Comparison of ENCODE assay signal across 18 cellular contexts in genomic region chr5:38680094-38680765, GRCh38.
"Had no signal": no experiment of that assay in that cellular context is flagged by ENCODE, and none has a peak within 500 bp of the region (broad histone marks: within the 10 kb centered on the region; RNA-seq: fewer than 3 reads in every experiment).

No MANE protein-coding gene starts in this region.

- H3K4me1 ChIP-seq: lower lobe of right lung had no signal

- DNase-seq: activated B cell treated with CpG ODN at 0.5 μM for 24 hours; activated CD4-positive, alpha-beta T cell treated with anti-CD3 and anti-CD28 coated beads for 36 hours; activated CD4-positive, alpha-beta T cell treated with anti-CD3 and anti-CD28 coated beads, Interleukin-2, amount 50 U/mL, for 4 hours; activated CD8-positive, alpha-beta memory T cell treated with anti-CD3 and anti-CD28 coated beads for 24 hours; activated CD8-positive, alpha-beta memory T cell treated with anti-CD3 and anti-CD28 coated beads, Interleukin-2, amount 50 U/mL, for 4 hours; activated naive CD4-positive, alpha-beta T cell; activated T-cell treated with anti-CD3 and anti-CD28 coated beads, Interleukin-2, amount 50 U/mL, for 24 hours; cortex of kidney; lower lobe of right lung; naive thymus-derived CD8-positive, alpha-beta T cell; stimulated activated CD4-positive, alpha-beta T cell treated with anti-CD3 and anti-CD28 coated beads, Interleukin-12 subunit alpha, Interleukin-12 subunit beta, amount 100 ng/mL, for 4 hours; stimulated activated CD4-positive, alpha-beta T cell treated with anti-CD3 and anti-CD28 coated beads, Interleukin-4, amount 100 ng/mL, for 4 hours; stimulated activated naive CD8-positive, alpha-beta T cell treated with anti-CD3 and anti-CD28 coated beads, Interleukin-15, Interleukin-2, amounts not matched to agents 100 U/mL and 50 U/mL, for 24 hours; T1000 had no signal

- H3K4me3 ChIP-seq: adrenal gland, lower lobe of right lung, tibial nerve had no signal

- ATAC-seq: activated CD4-positive, alpha-beta T cell treated with anti-CD3 and anti-CD28 coated beads for 36 hours; activated T-helper 17 cell treated with anti-CD3 and anti-CD28 coated beads, Interleukin-2, amount 50 U/mL, for 72 hours; lower lobe of right lung; naive thymus-derived CD8-positive, alpha-beta T cell; stimulated activated naive CD8-positive, alpha-beta T cell treated with anti-CD3 and anti-CD28 coated beads, Interleukin-15, Interleukin-2, amounts not matched to agents 100 U/mL and 50 U/mL, for 24 hours had no signal

- H3K27ac ChIP-seq: epithelial cell of prostate, lower lobe of right lung, tibial nerve had no signal

- H3K36me3 ChIP-seq: adrenal gland, lower lobe of right lung, tibial nerve had no signal

- H3K27me3 ChIP-seq: adrenal gland, tibial nerve had no signal

- H3K9me3 ChIP-seq: adrenal gland, lower lobe of right lung, tibial nerve had no signal
